8 cellular contexts compared by ENCODE assay signal in genomic region chr17:47423406-47424295, GRCh38.
DNase-seq lines count a peak whose midpoint lies in the region; ATAC-seq, FAIRE-seq and TF ChIP-seq lines count a peak whose summit lies in the region.

No MANE protein-coding gene starts in this region.

- intact Hi-C loops in heart right ventricle (cut with DNase I): no loop called here

- H3K4me1 ChIP-seq in heart right ventricle: peaks cover 0 to 13% (median 4%) of the 10 kb centered on the region in 9 donors

- ATAC-seq in heart right ventricle (peak in 5 of 8 donors; percentile 29 to 71 (median 51)), HG02840 (IDR thresholded peaks at IDR 0.05; ENCODE audit: low FRiP score, unreplicated experiment) (no peak), GM21390 (IDR thresholded peaks at IDR 0.05; ENCODE audit: unreplicated experiment) (no peak)

- H3K27me3 ChIP-seq in heart right ventricle: peaks cover 0 to 27% (median 11%) of the 10 kb centered on the region in 7 donors

- peaks cover 0 to 6% (median 0%) of the 10 kb centered on the region in 9 donors for H3K36me3 ChIP-seq in heart right ventricle

- WGBS in heart right ventricle, 2 donors: 7 to 8% methylated on average over 96 to 113 of the region's 113 CpGs

- DNase-seq in 8988T: peak; percentile 88
- DNase-seq in GM20000 (ENCODE audit: low spot score): peak; percentile 61
- DNase-seq in activated T-cell treated with anti-CD3 and anti-CD28 coated beads, Interleukin-2, amount 50 U/mL, for 1 hour: peak; percentile 22
- DNase-seq in heart right ventricle: peak; percentile 3 to 14
- DNase-seq in retina: peak; percentile 67
- DNase-seq in H54 (ENCODE audit: insufficient read length, low spot score): no peak

- FAIRE-seq in H54 (lab: Jason Lieb, UNC): no peak

- H3K9me3 ChIP-seq in heart right ventricle: no peaks in the 10 kb centered on the region

- no peak for TF ChIP-seq POLR2A in H54 (IDR thresholded peaks at IDR 0.05; ENCODE audit: low read depth, low read length)

- TF ChIP-seq CTCF in GM20000 (IDR thresholded peaks at IDR 0.05; ENCODE audit: extremely low read depth, missing control alignments) (no peak), heart right ventricle (IDR thresholded peaks at IDR 0.05) (no peak)

- no peak overlapping the region for H3K27ac ChIP-seq in heart right ventricle

- H3K4me3 ChIP-seq in heart right ventricle: peak overlapping the region in 9 of 10 donors; percentile 40 to 54 (median 48)

Comparison
In these comparisons a context has a peak if more than half of its experiments do, and no peak if none do; other contexts are left out.
1. ATAC-seq: peak in heart right ventricle (5 of 8); none in HG02840 (single experiment) and GM21390 (single experiment).